1 cellular context compared by ENCODE assay signal in genomic region chr3:186612721-186613636, GRCh38.
TF ChIP-seq lines count a peak whose summit lies in the region.

Gene AHSG, plus strand, starts transcription at chr3:186613060. Its CDS starts 82 bp downstream, at chr3:186613142.

TF ChIP-seq in HepG2, 621 proteins besides CTCF, POLR2A, EP300 and RAD21 (continued from another document and continues in another):
- TF ChIP-seq ZBTB33 (CRISPR knock-in tag; IDR thresholded peaks at IDR 0.05): peak; percentile 59; the same call in 1 of the 2 replicates
- TF ChIP-seq NR0B2 (CRISPR knock-in tag; IDR thresholded peaks at IDR 0.05): 0 out of 2 replicates have a peak, but pooled peaks have one; percentile 51
- peak; percentile 87; the same call in 1 of the 2 replicates for TF ChIP-seq HMG20A (CRISPR knock-in tag; IDR thresholded peaks at IDR 0.05; ENCODE audit: borderline replicate concordance)
- TF ChIP-seq, protein P1, sequence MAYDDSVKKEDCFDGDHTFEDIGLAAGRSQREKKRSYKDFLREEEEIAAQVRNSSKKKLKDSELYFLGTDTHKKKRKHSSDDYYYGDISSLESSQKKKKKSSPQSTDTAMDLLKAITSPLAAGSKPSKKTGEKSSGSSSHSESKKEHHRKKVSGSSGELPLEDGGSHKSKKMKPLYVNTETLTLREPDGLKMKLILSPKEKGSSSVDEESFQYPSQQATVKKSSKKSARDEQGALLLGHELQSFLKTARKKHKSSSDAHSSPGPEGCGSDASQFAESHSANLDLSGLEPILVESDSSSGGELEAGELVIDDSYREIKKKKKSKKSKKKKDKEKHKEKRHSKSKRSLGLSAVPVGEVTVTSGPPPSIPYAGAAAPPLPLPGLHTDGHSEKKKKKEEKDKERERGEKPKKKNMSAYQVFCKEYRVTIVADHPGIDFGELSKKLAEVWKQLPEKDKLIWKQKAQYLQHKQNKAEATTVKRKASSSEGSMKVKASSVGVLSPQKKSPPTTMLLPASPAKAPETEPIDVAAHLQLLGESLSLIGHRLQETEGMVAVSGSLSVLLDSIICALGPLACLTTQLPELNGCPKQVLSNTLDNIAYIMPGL (CRISPR knock-in tag; IDR thresholded peaks at IDR 0.05; ENCODE audit: borderline replicate concordance in 1 of 2, low read depth in 1 of 2): peak; percentile 32 to 38; a peak in 3 of 4 replicates
- no peak for TF ChIP-seq RELA (CRISPR knock-in tag; IDR thresholded peaks at IDR 0.05)
- TF ChIP-seq ADNP (CRISPR knock-in tag; IDR thresholded peaks at IDR 0.05): no peak
- no peak for TF ChIP-seq CHD4 (IDR thresholded peaks at IDR 0.05; ENCODE audit: borderline replicate concordance, low read length)
- no peak for TF ChIP-seq ZNF138 (CRISPR knock-in tag; IDR thresholded peaks at IDR 0.05; ENCODE audit: low read depth)
- no peak for TF ChIP-seq IKZF1 (IDR thresholded peaks at IDR 0.05)
- TF ChIP-seq PBX3 (CRISPR knock-in tag; IDR thresholded peaks at IDR 0.05; ENCODE audit: borderline replicate concordance): no peak
- TF ChIP-seq MEIS2 (CRISPR knock-in tag; IDR thresholded peaks at IDR 0.05): peak; percentile 95
- TF ChIP-seq CHCHD3 (CRISPR knock-in tag; IDR thresholded peaks at IDR 0.05): 0 out of 2 replicates have a peak, but pooled peaks have one; percentile 57
- 0 out of 2 replicates have a peak, but pooled peaks have one; percentile 46 for TF ChIP-seq ZNF761 (CRISPR knock-in tag; conservative IDR thresholded peaks at IDR 0.05)
- TF ChIP-seq ZNF572 (CRISPR knock-in tag; IDR thresholded peaks at IDR 0.05): no peak
- TF ChIP-seq, protein P2, sequence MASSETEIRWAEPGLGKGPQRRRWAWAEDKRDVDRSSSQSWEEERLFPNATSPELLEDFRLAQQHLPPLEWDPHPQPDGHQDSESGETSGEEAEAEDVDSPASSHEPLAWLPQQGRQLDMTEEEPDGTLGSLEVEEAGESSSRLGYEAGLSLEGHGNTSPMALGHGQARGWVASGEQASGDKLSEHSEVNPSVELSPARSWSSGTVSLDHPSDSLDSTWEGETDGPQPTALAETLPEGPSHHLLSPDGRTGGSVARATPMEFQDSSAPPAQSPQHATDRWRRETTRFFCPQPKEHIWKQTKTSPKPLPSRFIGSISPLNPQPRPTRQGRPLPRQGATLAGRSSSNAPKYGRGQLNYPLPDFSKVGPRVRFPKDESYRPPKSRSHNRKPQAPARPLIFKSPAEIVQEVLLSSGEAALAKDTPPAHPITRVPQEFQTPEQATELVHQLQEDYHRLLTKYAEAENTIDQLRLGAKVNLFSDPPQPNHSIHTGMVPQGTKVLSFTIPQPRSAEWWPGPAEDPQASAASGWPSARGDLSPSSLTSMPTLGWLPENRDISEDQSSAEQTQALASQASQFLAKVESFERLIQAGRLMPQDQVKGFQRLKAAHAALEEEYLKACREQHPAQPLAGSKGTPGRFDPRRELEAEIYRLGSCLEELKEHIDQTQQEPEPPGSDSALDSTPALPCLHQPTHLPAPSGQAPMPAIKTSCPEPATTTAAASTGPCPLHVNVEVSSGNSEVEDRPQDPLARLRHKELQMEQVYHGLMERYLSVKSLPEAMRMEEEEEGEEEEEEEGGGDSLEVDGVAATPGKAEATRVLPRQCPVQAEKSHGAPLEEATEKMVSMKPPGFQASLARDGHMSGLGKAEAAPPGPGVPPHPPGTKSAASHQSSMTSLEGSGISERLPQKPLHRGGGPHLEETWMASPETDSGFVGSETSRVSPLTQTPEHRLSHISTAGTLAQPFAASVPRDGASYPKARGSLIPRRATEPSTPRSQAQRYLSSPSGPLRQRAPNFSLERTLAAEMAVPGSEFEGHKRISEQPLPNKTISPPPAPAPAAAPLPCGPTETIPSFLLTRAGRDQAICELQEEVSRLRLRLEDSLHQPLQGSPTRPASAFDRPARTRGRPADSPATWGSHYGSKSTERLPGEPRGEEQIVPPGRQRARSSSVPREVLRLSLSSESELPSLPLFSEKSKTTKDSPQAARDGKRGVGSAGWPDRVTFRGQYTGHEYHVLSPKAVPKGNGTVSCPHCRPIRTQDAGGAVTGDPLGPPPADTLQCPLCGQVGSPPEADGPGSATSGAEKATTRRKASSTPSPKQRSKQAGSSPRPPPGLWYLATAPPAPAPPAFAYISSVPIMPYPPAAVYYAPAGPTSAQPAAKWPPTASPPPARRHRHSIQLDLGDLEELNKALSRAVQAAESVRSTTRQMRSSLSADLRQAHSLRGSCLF (CRISPR knock-in tag; IDR thresholded peaks at IDR 0.05; ENCODE audit: borderline replicate concordance): no peak; the same call in 1 of the 2 replicates
- TF ChIP-seq MATR3 (CRISPR knock-in tag; IDR thresholded peaks at IDR 0.05): no peak
- no peak for TF ChIP-seq PAWR (CRISPR knock-in tag; IDR thresholded peaks at IDR 0.05; ENCODE audit: borderline replicate concordance)
- TF ChIP-seq ATF1 (CRISPR knock-in tag; IDR thresholded peaks at IDR 0.05): peak; percentile 77
- TF ChIP-seq ARID5B (CRISPR knock-in tag; IDR thresholded peaks at IDR 0.05): peak; percentile 94
- TF ChIP-seq RFXANK (CRISPR knock-in tag; IDR thresholded peaks at IDR 0.05): no peak
- peak; percentile 42; the same call in 1 of the 2 replicates for TF ChIP-seq FOXC1 (CRISPR knock-in tag; IDR thresholded peaks at IDR 0.05; ENCODE audit: borderline replicate concordance)
- TF ChIP-seq CENPT (CRISPR knock-in tag; IDR thresholded peaks at IDR 0.05; ENCODE audit: low read depth): no peak
- TF ChIP-seq, protein P3, sequence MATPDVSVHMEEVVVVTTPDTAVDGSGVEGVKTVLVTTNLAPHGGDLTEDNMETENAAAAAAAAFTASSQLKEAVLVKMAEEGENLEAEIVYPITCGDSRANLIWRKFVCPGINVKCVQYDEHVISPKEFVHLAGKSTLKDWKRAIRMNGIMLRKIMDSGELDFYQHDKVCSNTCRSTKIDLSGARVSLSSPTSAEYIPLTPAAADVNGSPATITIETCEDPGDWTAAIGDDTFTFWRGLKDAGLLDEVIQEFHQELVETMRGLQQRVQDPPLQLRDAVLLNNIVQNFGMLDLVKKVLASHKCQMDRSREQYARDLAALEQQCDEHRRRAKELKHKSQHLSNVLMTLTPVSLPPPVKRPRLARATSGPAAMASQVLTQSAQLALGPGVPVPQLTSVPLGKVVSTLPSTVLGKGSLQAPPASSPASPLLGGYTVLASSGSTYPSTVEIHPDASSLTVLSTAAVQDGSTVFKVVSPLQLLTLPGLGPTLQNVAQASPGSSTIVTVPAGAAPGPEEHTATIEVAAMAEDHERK (CRISPR knock-in tag; IDR thresholded peaks at IDR 0.05; ENCODE audit: low read depth): no peak
- 0 out of 2 replicates have a peak, but pooled peaks have one; percentile 62 for TF ChIP-seq HES4 (CRISPR knock-in tag; IDR thresholded peaks at IDR 0.05; ENCODE audit: borderline replicate concordance)
- TF ChIP-seq, protein P4, sequence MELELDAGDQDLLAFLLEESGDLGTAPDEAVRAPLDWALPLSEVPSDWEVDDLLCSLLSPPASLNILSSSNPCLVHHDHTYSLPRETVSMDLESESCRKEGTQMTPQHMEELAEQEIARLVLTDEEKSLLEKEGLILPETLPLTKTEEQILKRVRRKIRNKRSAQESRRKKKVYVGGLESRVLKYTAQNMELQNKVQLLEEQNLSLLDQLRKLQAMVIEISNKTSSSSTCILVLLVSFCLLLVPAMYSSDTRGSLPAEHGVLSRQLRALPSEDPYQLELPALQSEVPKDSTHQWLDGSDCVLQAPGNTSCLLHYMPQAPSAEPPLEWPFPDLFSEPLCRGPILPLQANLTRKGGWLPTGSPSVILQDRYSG (CRISPR knock-in tag; IDR thresholded peaks at IDR 0.05): peak; percentile 34; the same call in 1 of the 2 replicates
- TF ChIP-seq ZUFSP (CRISPR knock-in tag; IDR thresholded peaks at IDR 0.05; ENCODE audit: borderline replicate concordance): no peak
- peak; percentile 38; the same call in 1 of the 2 replicates for TF ChIP-seq MTA1 (CRISPR knock-in tag; IDR thresholded peaks at IDR 0.05; ENCODE audit: borderline replicate concordance)
- peak; percentile 81 for TF ChIP-seq YEATS4 (CRISPR knock-in tag; IDR thresholded peaks at IDR 0.05; ENCODE audit: borderline replicate concordance)
- no peak for TF ChIP-seq SUZ12 (IDR thresholded peaks at IDR 0.05; ENCODE audit: low read depth, low read length)
- TF ChIP-seq, protein P5, sequence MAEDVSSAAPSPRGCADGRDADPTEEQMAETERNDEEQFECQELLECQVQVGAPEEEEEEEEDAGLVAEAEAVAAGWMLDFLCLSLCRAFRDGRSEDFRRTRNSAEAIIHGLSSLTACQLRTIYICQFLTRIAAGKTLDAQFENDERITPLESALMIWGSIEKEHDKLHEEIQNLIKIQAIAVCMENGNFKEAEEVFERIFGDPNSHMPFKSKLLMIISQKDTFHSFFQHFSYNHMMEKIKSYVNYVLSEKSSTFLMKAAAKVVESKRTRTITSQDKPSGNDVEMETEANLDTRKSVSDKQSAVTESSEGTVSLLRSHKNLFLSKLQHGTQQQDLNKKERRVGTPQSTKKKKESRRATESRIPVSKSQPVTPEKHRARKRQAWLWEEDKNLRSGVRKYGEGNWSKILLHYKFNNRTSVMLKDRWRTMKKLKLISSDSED (CRISPR knock-in tag; IDR thresholded peaks at IDR 0.05): no peak
- peak; percentile 60; the same call in 1 of the 2 replicates for TF ChIP-seq SRF (IDR thresholded peaks at IDR 0.05; ENCODE audit: low read depth, low read length)
